28 cellular contexts compared by ENCODE assay signal in the genomic region with DNA sequence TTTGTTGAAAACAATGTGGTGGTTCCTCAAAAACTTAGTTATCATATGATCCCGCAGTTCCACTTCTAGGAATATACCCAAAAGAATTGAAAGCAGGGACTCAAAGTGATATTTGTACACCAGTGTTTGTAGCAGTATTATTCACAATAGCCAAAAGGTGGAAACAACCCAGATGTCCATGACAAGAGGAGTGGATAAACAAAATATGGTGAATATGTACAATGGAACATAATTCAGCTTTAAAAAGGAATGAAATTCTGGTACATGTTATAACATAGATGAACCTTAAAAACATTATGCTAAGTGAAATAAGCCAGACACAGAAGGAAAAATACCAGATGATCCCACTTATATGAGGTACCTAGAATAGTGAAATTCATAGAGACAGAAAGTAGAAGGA. TPM values are rescaled to one million over a fixed set of nuclear protein-coding genes. Genes with fewer than 3 reads are reported as not detected.
DNase-seq lines count a peak whose midpoint lies in the region; ATAC-seq and TF ChIP-seq lines count a peak whose summit lies in the region.
"Had no signal": no experiment of that assay in that cellular context is flagged by ENCODE, and none has a peak within 500 bp of the region (broad histone marks: within the 10 kb centered on the region; RNA-seq: fewer than 3 reads in every experiment).

No MANE protein-coding gene starts in this region.

- no peak overlapping the region for H3K27ac ChIP-seq in CD4-positive, CD25-positive, alpha-beta regulatory T cell (ENCODE audit: insufficient read depth, low read length, poor library complexity, severe bottlenecking)
- peak overlapping the region; percentile 99 for H3K27ac ChIP-seq in DND-41 (ENCODE audit: low read length)
- H3K27ac ChIP-seq: ascending aorta, thoracic aorta had no signal

- no peaks in the 10 kb centered on the region for H3K27me3 Mint-ChIP-seq in CD4-positive, CD25-positive, alpha-beta regulatory T cell
- H3K27me3 Mint-ChIP-seq in central memory CD8-positive, alpha-beta T cell: no peaks in the 10 kb centered on the region
- H3K27me3 Mint-ChIP-seq: activated CD4-positive, alpha-beta memory T cell treated with anti-CD3 and anti-CD28 coated beads for 36 hours; activated naive CD4-positive, alpha-beta T cell treated with anti-CD3 and anti-CD28 coated beads, Interleukin-2, amount 10 ng/mL, durations not matched to agents 7 days and 5 days had no signal

- H3K4me1 ChIP-seq in CD4-positive, CD25-positive, alpha-beta regulatory T cell (ENCODE audit: control insufficient read depth, insufficient read depth, low read length, poor library complexity, severe bottlenecking): peaks cover 85% of the 10 kb centered on the region
- peaks cover 99% of the 10 kb centered on the region for H3K4me1 ChIP-seq in DND-41 (ENCODE audit: insufficient read depth, low read length)

- no peak overlapping the region for H3K4me2 ChIP-seq in DND-41 (ENCODE audit: insufficient read depth, low read length)

- TF ChIP-seq CTCF in DND-41 (IDR thresholded peaks at IDR 0.05; ENCODE audit: borderline replicate concordance, extremely low read depth, low read length, poor library complexity, severe bottlenecking): no peak

- peaks cover 82% of the 10 kb centered on the region for H3K79me2 ChIP-seq in DND-41 (ENCODE audit: insufficient read depth, low read length)

- peaks cover 5% of the 10 kb centered on the region; the same call in 1 of the 2 replicates for H4K20me1 ChIP-seq in DND-41 (ENCODE audit: insufficient read depth, low read length)

- peaks cover 44 to 94% (median 72%) of the 10 kb centered on the region in 4 donors for H3K4me1 Mint-ChIP-seq in CD4-positive, CD25-positive, alpha-beta regulatory T cell
- H3K4me1 Mint-ChIP-seq in central memory CD8-positive, alpha-beta T cell: peaks cover 97% of the 10 kb centered on the region
- H3K4me1 Mint-ChIP-seq in stimulated activated effector memory CD8-positive, alpha-beta T cell treated with anti-CD3 and anti-CD28 coated beads, Interleukin-12 subunit alpha, Interleukin-12 subunit beta, amount 100 ng/mL, for 72 hours: peaks cover 96% of the 10 kb centered on the region

- H3K4me3 Mint-ChIP-seq in CD4-positive, CD25-positive, alpha-beta regulatory T cell: peak overlapping the region in 1 of 4 donors; percentile 76
- H3K4me3 Mint-ChIP-seq in central memory CD8-positive, alpha-beta T cell: peak overlapping the region; percentile 15
- no peak overlapping the region for H3K4me3 Mint-ChIP-seq in stimulated activated effector memory CD8-positive, alpha-beta T cell treated with anti-CD3 and anti-CD28 coated beads, Interleukin-12 subunit alpha, Interleukin-12 subunit beta, amount 100 ng/mL, for 72 hours
- H3K4me3 Mint-ChIP-seq: activated CD4-positive, alpha-beta memory T cell treated with anti-CD3 and anti-CD28 coated beads for 36 hours; activated naive CD4-positive, alpha-beta T cell treated with anti-CD3 and anti-CD28 coated beads, Interleukin-2, amount 10 ng/mL, durations not matched to agents 7 days and 5 days; neural crest cell had no signal

- no peak overlapping the region for H2AFZ ChIP-seq in DND-41 (ENCODE audit: low read depth, low read length)

- H3K36me3 Mint-ChIP-seq in CD4-positive, CD25-positive, alpha-beta regulatory T cell: peaks cover 18% of the 10 kb centered on the region
- H3K36me3 Mint-ChIP-seq in central memory CD8-positive, alpha-beta T cell (ENCODE audit: insufficient read depth): peaks cover 69% of the 10 kb centered on the region
- H3K36me3 Mint-ChIP-seq in stimulated activated effector memory CD8-positive, alpha-beta T cell treated with anti-CD3 and anti-CD28 coated beads, Interleukin-12 subunit alpha, Interleukin-12 subunit beta, amount 100 ng/mL, for 72 hours: peaks cover 48% of the 10 kb centered on the region

- H3K9ac ChIP-seq in DND-41 (ENCODE audit: low read depth, low read length): no peak overlapping the region; the same call in 1 of the 2 replicates

- ATAC-seq in CD4-positive, CD25-positive, alpha-beta regulatory T cell (ENCODE audit: low read depth in 2 of 2): no peak
- ATAC-seq in DND-41 (ENCODE audit: insufficient read depth, low read depth) (no peak), GM21390 (IDR thresholded peaks at IDR 0.05; ENCODE audit: unreplicated experiment) (no peak), left ventricle myocardium superior (no peak), GM18498 (IDR thresholded peaks at IDR 0.05; ENCODE audit: unreplicated experiment) (no peak)
- ATAC-seq in central memory CD8-positive, alpha-beta T cell (replicated peaks; ENCODE audit: extremely low read depth, poor library complexity, severe bottlenecking): no peak
- ATAC-seq in stimulated activated effector memory CD8-positive, alpha-beta T cell treated with anti-CD3 and anti-CD28 coated beads, Interleukin-12 subunit alpha, Interleukin-12 subunit beta, amount 100 ng/mL, for 72 hours: no peak
- ATAC-seq: right lobe of liver; Right ventricle myocardium inferior; stimulated activated naive CD8-positive, alpha-beta T cell treated with anti-CD3 and anti-CD28 coated beads, Interleukin-15, Interleukin-2, amounts not matched to agents 100 U/mL and 50 U/mL, for 24 hours had no signal

- H3K27me3 ChIP-seq in CD4-positive, CD25-positive, alpha-beta regulatory T cell (ENCODE audit: control insufficient read depth, insufficient read depth, low read length): no peaks in the 10 kb centered on the region
- no peaks in the 10 kb centered on the region for H3K27me3 ChIP-seq in DND-41 (ENCODE audit: insufficient read depth, low read length, poor library complexity)
- H3K27me3 ChIP-seq: ascending aorta, right lobe of liver had no signal

- H3K36me3 ChIP-seq in CD4-positive, CD25-positive, alpha-beta regulatory T cell (ENCODE audit: control insufficient read depth, insufficient read depth, low read length): peaks cover 5% of the 10 kb centered on the region
- H3K36me3 ChIP-seq in DND-41 (ENCODE audit: insufficient read depth, low read length): peaks cover 73% of the 10 kb centered on the region
- H3K36me3 ChIP-seq: right lobe of liver, thoracic aorta had no signal

- H3K9me3 ChIP-seq in CD4-positive, CD25-positive, alpha-beta regulatory T cell (ENCODE audit: control insufficient read depth in 2 of 2, low read length in 2 of 2): no peaks in the 10 kb centered on the region
- H3K9me3 ChIP-seq in DND-41 (ENCODE audit: insufficient read depth, low read length, severe bottlenecking): no peaks in the 10 kb centered on the region
- H3K9me3 ChIP-seq: ascending aorta, right lobe of liver, thoracic aorta had no signal

- no peaks in the 10 kb centered on the region for H3K9me3 Mint-ChIP-seq in CD4-positive, CD25-positive, alpha-beta regulatory T cell
- H3K9me3 Mint-ChIP-seq in central memory CD8-positive, alpha-beta T cell: peaks cover 4% of the 10 kb centered on the region
- no peaks in the 10 kb centered on the region for H3K9me3 Mint-ChIP-seq in stimulated activated effector memory CD8-positive, alpha-beta T cell treated with anti-CD3 and anti-CD28 coated beads, Interleukin-12 subunit alpha, Interleukin-12 subunit beta, amount 100 ng/mL, for 72 hours
- H3K9me3 Mint-ChIP-seq: activated CD4-positive, alpha-beta memory T cell treated with anti-CD3 and anti-CD28 coated beads for 36 hours; activated naive CD4-positive, alpha-beta T cell treated with anti-CD3 and anti-CD28 coated beads, Interleukin-2, amount 10 ng/mL, durations not matched to agents 7 days and 5 days; neural crest cell had no signal

- peak overlapping the region; percentile 57 to 97 (median 96) for H3K27ac Mint-ChIP-seq in CD4-positive, CD25-positive, alpha-beta regulatory T cell
- H3K27ac Mint-ChIP-seq in central memory CD8-positive, alpha-beta T cell (ENCODE audit: low read depth): peak overlapping the region; percentile 100
- H3K27ac Mint-ChIP-seq in stimulated activated effector memory CD8-positive, alpha-beta T cell treated with anti-CD3 and anti-CD28 coated beads, Interleukin-12 subunit alpha, Interleukin-12 subunit beta, amount 100 ng/mL, for 72 hours: peak overlapping the region; percentile 96
- H3K27ac Mint-ChIP-seq: activated CD4-positive, alpha-beta memory T cell treated with anti-CD3 and anti-CD28 coated beads for 36 hours had no signal

- no peak for DNase-seq in CD4-positive, CD25-positive, alpha-beta regulatory T cell
- DNase-seq in DND-41: no peak
- no peak for DNase-seq in central memory CD8-positive, alpha-beta T cell (ENCODE audit: low spot score in 2 of 2)
- no peak for DNase-seq in stimulated activated effector memory CD8-positive, alpha-beta T cell treated with anti-CD3 and anti-CD28 coated beads, Interleukin-12 subunit alpha, Interleukin-12 subunit beta, amount 100 ng/mL, for 72 hours (ENCODE audit: low spot score in 2 of 2)
- DNase-seq in left ventricle myocardium superior: no peak
- DNase-seq: activated CD4-positive, alpha-beta memory T cell treated with anti-CD3 and anti-CD28 coated beads for 36 hours; activated naive CD4-positive, alpha-beta T cell treated with anti-CD3 and anti-CD28 coated beads, Interleukin-2, amount 10 ng/mL, durations not matched to agents 7 days and 5 days; activated T-cell treated with anti-CD3 and anti-CD28 coated beads, Interleukin-2, amount 50 U/mL, for 1 hour; caudate nucleus; dermis blood vessel endothelial cell; GOT3; islet precursor cell; midbrain; NCI-H1105 treated with DMSO at 0.1 percent for 48 hours; NCI-H2029 treated with DMSO at 0.1 percent for 48 hours; NCI-H345; OCI-M1; posterior cingulate gyrus; right lobe of liver; stimulated activated CD4-positive, alpha-beta T cell treated with anti-CD3 and anti-CD28 coated beads, Interleukin-12 subunit alpha, Interleukin-12 subunit beta, amount 100 ng/mL, for 4 hours; stimulated activated CD4-positive, alpha-beta T cell treated with anti-CD3 and anti-CD28 coated beads, Interleukin-4, amount 100 ng/mL, for 24 hours; stimulated activated naive CD8-positive, alpha-beta T cell treated with anti-CD3 and anti-CD28 coated beads, Interleukin-15, Interleukin-2, amounts not matched to agents 100 U/mL and 50 U/mL, for 24 hours had no signal

- intact Hi-C loops in left ventricle myocardium superior (cut with micrococcal nuclease): no loop called here

- H3K4me3 ChIP-seq in CD4-positive, CD25-positive, alpha-beta regulatory T cell (ENCODE audit: low read depth, low read length): no peak overlapping the region
- no peak overlapping the region for H3K4me3 ChIP-seq in DND-41 (ENCODE audit: low read depth in 1 of 2, low read length in 2 of 2)
- H3K4me3 ChIP-seq: ascending aorta, right lobe of liver, thoracic aorta had no signal

RNA-seq across cellular contexts. Expression of gene IRF1, which starts 28.9 kb away (rescaled TPM):
- total RNA-seq in CD4-positive, CD25-positive, alpha-beta regulatory T cell: 924 TPM
- 100 to 1,000 TPM; 160 to 202 (median 190) TPM for polyA plus RNA-seq in CD4-positive, CD25-positive, alpha-beta regulatory T cell
- 12.6 TPM for total RNA-seq in left ventricle myocardium superior

Comparison
In these comparisons a context has a peak if more than half of its experiments do, and no peak if none do; other contexts are left out.
1. RNA of gene IRF1, which starts 28.9 kb away (total RNA-seq): 924 TPM in CD4-positive, CD25-positive, alpha-beta regulatory T cell (single experiment); 12.6 TPM in left ventricle myocardium superior (single experiment); every median in the first group is over 10 times any median in the second.
2. Peak in every context shown above with its lines, with median percentiles within 50 percentile points of each other: H3K27ac Mint-ChIP-seq.